8 cellular contexts compared by ENCODE assay signal in the genomic region with DNA sequence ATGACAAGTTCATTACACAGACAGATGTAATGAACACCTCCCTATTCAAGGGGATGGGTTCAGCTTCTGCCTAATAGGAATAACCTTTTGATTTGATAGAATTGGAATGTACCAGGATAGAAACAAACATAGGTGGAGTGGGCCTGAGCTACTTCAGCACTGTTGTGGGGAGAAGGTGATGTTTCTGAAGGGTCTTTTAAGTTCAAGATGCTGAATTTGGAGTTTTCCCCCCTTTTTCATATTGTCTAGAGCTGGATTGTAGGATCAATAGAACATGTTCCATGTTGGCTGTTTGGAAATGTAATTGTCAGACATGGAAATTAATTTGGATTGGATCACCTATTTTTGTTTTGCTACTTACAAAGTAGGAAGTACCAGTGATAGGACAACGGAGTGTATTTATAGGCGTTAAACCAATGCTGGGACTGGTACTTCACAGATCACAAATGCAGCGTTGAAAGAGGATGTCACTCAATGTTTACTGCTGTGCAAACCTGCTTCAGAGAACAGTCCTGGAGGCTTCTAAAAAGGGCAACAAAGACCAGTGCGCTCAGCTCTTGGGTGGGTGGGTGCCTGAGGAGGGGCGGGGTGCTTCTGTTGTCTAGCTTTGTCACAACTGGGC. TPM values are rescaled to one million over a fixed set of nuclear protein-coding genes. Genes with fewer than 3 reads are reported as not detected.
A peak's percentile ranks its signal among the peaks of the same experiment; 100 is the strongest.
DNase-seq lines count a peak whose midpoint lies in the region; ATAC-seq and TF ChIP-seq lines count a peak whose summit lies in the region.

No MANE protein-coding gene starts in this region.

- H3K9ac ChIP-seq in BLaER1 treated with 17β-estradiol and CSF1 and Interleukin-3, amounts not matched to agents 10 nM and 100 nM, result peak overlapping the region in 6 of 11 experiments; percentile 75 to 84 (median 82); a peak in 9 of 22 replicates

- no peaks in the 10 kb centered on the region for H3K9me3 ChIP-seq in BLaER1 treated with 17β-estradiol and CSF1 and Interleukin-3, amounts not matched to agents 10 nM and 100 nM (replicated peaks in 1 of 11)
- no peaks in the 10 kb centered on the region for H3K9me3 ChIP-seq in naive thymus-derived CD4-positive, alpha-beta T cell (ENCODE audit: control insufficient read depth in 2 of 3, low read length in 3 of 3)

- H4K20me1 ChIP-seq in BLaER1 treated with 17β-estradiol and CSF1 and Interleukin-3, amounts not matched to agents 10 nM and 100 nM, result peaks cover 0 to 51% (median 0%) of the 10 kb centered on the region in 11 experiments; a peak in 5 of 22 replicates

- H3K27ac ChIP-seq in BLaER1 treated with 17β-estradiol and CSF1 and Interleukin-3, amounts not matched to agents 10 nM and 100 nM, result peak overlapping the region in 1 of 11 experiments; percentile 66; a peak in 2 of 22 replicates
- H3K27ac ChIP-seq in naive thymus-derived CD4-positive, alpha-beta T cell (ENCODE audit: low read depth, low read length), result no peak overlapping the region

- DNase-seq in cardiac fibroblast (ENCODE audit: low read depth in 2 of 2) (no peak), KG1 (lab: John Stamatoyannopoulos, UW) (no peak)
- no peak for DNase-seq in naive thymus-derived CD4-positive, alpha-beta T cell

- H3K36me3 Mint-ChIP-seq in IgD-negative memory B cell, result peaks cover 1% of the 10 kb centered on the region
- H3K36me3 Mint-ChIP-seq in naive thymus-derived CD4-positive, alpha-beta T cell, result no peaks in the 10 kb centered on the region

- no peak for TF ChIP-seq CTCF in cardiac fibroblast (IDR thresholded peaks at IDR 0.05; ENCODE audit: low read depth, low read length)

- no peak for ATAC-seq in naive thymus-derived CD4-positive, alpha-beta T cell
- ATAC-seq in GM18858 (IDR thresholded peaks at IDR 0.05; ENCODE audit: unreplicated experiment) (no peak), GM18907 (IDR thresholded peaks at IDR 0.05; ENCODE audit: unreplicated experiment) (no peak), HG03045 (IDR thresholded peaks at IDR 0.05; ENCODE audit: unreplicated experiment) (no peak)

- H3K27me3 ChIP-seq in BLaER1 treated with 17β-estradiol and CSF1 and Interleukin-3, amounts not matched to agents 10 nM and 100 nM, result peaks cover 16 to 57% (median 54%) of the 10 kb centered on the region in 11 experiments; a peak in 21 of 22 replicates
- peaks cover 0 to 3% of the 10 kb centered on the region in 2 donors for H3K27me3 ChIP-seq in naive thymus-derived CD4-positive, alpha-beta T cell (ENCODE audit: control insufficient read depth in 2 of 2, insufficient read depth in 2 of 2, low read length in 2 of 2)

- H3K4me1 Mint-ChIP-seq in IgD-negative memory B cell, result peaks cover 7 to 18% (median 13%) of the 10 kb centered on the region in 3 donors
- H3K4me1 Mint-ChIP-seq in naive thymus-derived CD4-positive, alpha-beta T cell, result peaks cover 8 to 27% (median 22%) of the 10 kb centered on the region in 7 donors

- CTCF ChIA-PET in naive thymus-derived CD4-positive, alpha-beta T cell (lab: Charles Lee), result no interaction called here

- peaks cover 8 to 51% (median 17%) of the 10 kb centered on the region in 10 experiments; a peak in 18 of 20 replicates for H3K4me1 ChIP-seq in BLaER1 treated with 17β-estradiol and CSF1 and Interleukin-3, amounts not matched to agents 10 nM and 100 nM
- H3K4me1 ChIP-seq in naive thymus-derived CD4-positive, alpha-beta T cell (ENCODE audit: control insufficient read depth in 2 of 2, insufficient read depth in 2 of 2, low read length in 2 of 2), result no peaks in the 10 kb centered on the region

- H3K27ac Mint-ChIP-seq in IgD-negative memory B cell, result peak overlapping the region in 1 of 3 donors; percentile 76
- H3K27ac Mint-ChIP-seq in naive thymus-derived CD4-positive, alpha-beta T cell, result no peak overlapping the region

- H3K4me3 ChIP-seq in BLaER1 treated with 17β-estradiol and CSF1 and Interleukin-3, amounts not matched to agents 10 nM and 100 nM, result peak overlapping the region; percentile 74 to 92 (median 78); a peak in 18 of 20 replicates
- H3K4me3 ChIP-seq in cardiac fibroblast (replicated peaks in 1 of 2; ENCODE audit: low read depth in 2 of 2, low read length in 2 of 2), result peak overlapping the region; percentile 67 to 78
- no peak overlapping the region for H3K4me3 ChIP-seq in naive thymus-derived CD4-positive, alpha-beta T cell (ENCODE audit: low read length)

- H3K36me3 ChIP-seq in BLaER1 treated with 17β-estradiol and CSF1 and Interleukin-3, amounts not matched to agents 10 nM and 100 nM, result no peaks in the 10 kb centered on the region
- H3K36me3 ChIP-seq in naive thymus-derived CD4-positive, alpha-beta T cell (ENCODE audit: control insufficient read depth in 2 of 3, insufficient read depth in 3 of 3, low read length in 3 of 3), result no peaks in the 10 kb centered on the region

- H3K4me2 ChIP-seq in BLaER1 treated with 17β-estradiol and CSF1 and Interleukin-3, amounts not matched to agents 10 nM and 100 nM, result peak overlapping the region; percentile 79 to 97 (median 95)

- H3K4me3 Mint-ChIP-seq in IgD-negative memory B cell, result peak overlapping the region; percentile 81 to 90 (median 86)
- peak overlapping the region; percentile 66 to 90 (median 82) for H3K4me3 Mint-ChIP-seq in naive thymus-derived CD4-positive, alpha-beta T cell

- POLR2A ChIA-PET in naive thymus-derived CD4-positive, alpha-beta T cell (lab: Charles Lee), result no interaction called here

- intact Hi-C loops in naive thymus-derived CD4-positive, alpha-beta T cell (cut with micrococcal nuclease), result loop anchor here in 1 of 2 donors (5.0 to 10.0 kb wide), 4 partner anchors 104 to 754 kb away; partner anchors contain the start of genes ARPC5 and TSEN15

- peaks cover 0 to 5% (median 0%) of the 10 kb centered on the region in 3 donors for H3K9me3 Mint-ChIP-seq in IgD-negative memory B cell
- H3K9me3 Mint-ChIP-seq in naive thymus-derived CD4-positive, alpha-beta T cell, result peaks cover 0 to 3% (median 0%) of the 10 kb centered on the region in 11 donors

- peaks cover 46% of the 10 kb centered on the region for H3K27me3 Mint-ChIP-seq in IgD-negative memory B cell
- peaks cover 39 to 77% (median 56%) of the 10 kb centered on the region in 5 donors for H3K27me3 Mint-ChIP-seq in naive thymus-derived CD4-positive, alpha-beta T cell

RNA-seq across cellular contexts. Expression of gene C1orf21, which starts 2.0 kb away (rescaled TPM):
- 1.7 TPM for polyA plus RNA-seq in IgD-negative memory B cell
- 1 to 10 TPM in 3 of 5 experiments, under 1 TPM in 2; 0.46 to 8.5 (median 1.7) TPM for total RNA-seq in naive thymus-derived CD4-positive, alpha-beta T cell
- polyA plus RNA-seq in naive thymus-derived CD4-positive, alpha-beta T cell, result not detected
